10 cellular contexts compared by ENCODE assay signal in genomic region chr17:16085066-16085699, GRCh38.
DNase-seq lines count a peak whose midpoint lies in the region; ATAC-seq lines count a peak whose summit lies in the region.
"Had no signal": no experiment of that assay in that cellular context is flagged by ENCODE, and none has a peak within 500 bp of the region (broad histone marks: within the 10 kb centered on the region; RNA-seq: fewer than 3 reads in every experiment).

No MANE protein-coding gene starts in this region.

- H3K4me1 Mint-ChIP-seq in central memory CD8-positive, alpha-beta T cell: peaks cover 28% of the 10 kb centered on the region

- DNase-seq in AG08395 (ENCODE audit: low spot score): peak; percentile 33
- peak; percentile 78 for DNase-seq in HCEC 1CT
- no peak for DNase-seq in central memory CD8-positive, alpha-beta T cell (ENCODE audit: low spot score in 2 of 2)
- DNase-seq in stimulated activated CD4-positive, alpha-beta T cell treated with anti-CD3 and anti-CD28 coated beads, Interleukin-2, amount 100 ng/mL, for 48 hours: no peak
- no peak for DNase-seq in NCI-H146 treated with DMSO at 0.1 percent for 48 hours (lab: John Stamatoyannopoulos, UW; ENCODE audit: unreplicated experiment)
- no peak for DNase-seq in globus pallidus (ENCODE audit: low spot score)
- no peak for DNase-seq in aorta
- DNase-seq: activated naive CD4-positive, alpha-beta T cell had no signal

- H3K27ac ChIP-seq in muscle layer of colon (ENCODE audit: low read depth, low read length): peak overlapping the region; percentile 38
- peak overlapping the region in 1 of 2 donors; percentile 67 for H3K27ac ChIP-seq in aorta (ENCODE audit: low read depth in 1 of 2, low read length in 2 of 2)
- H3K27ac ChIP-seq: HL-60 had no signal

- H3K36me3 ChIP-seq in muscle layer of colon (ENCODE audit: insufficient read depth, low read length) (peaks cover 5% of the 10 kb centered on the region), aorta (ENCODE audit: control insufficient read depth in 1 of 2, insufficient read depth in 2 of 2, low read length in 1 of 2) (peaks cover 0 to 3% of the 10 kb centered on the region in 2 donors)

- peaks cover 18% of the 10 kb centered on the region for H3K4me1 ChIP-seq in muscle layer of colon (ENCODE audit: insufficient read depth, low read length)
- peaks cover 1 to 4% of the 10 kb centered on the region in 2 donors for H3K4me1 ChIP-seq in aorta (ENCODE audit: control insufficient read depth in 1 of 2, insufficient read depth in 2 of 2, low read length in 2 of 2)

- no peak overlapping the region for H3K4me3 Mint-ChIP-seq in central memory CD8-positive, alpha-beta T cell

- no peaks in the 10 kb centered on the region for H3K27me3 ChIP-seq in muscle layer of colon (ENCODE audit: control insufficient read depth in 1 of 2, insufficient read depth in 2 of 2, low read length in 2 of 2)
- H3K27me3 ChIP-seq in aorta (ENCODE audit: control insufficient read depth in 1 of 2, insufficient read depth in 2 of 2, low read length in 1 of 2): no peaks in the 10 kb centered on the region

- ATAC-seq in central memory CD8-positive, alpha-beta T cell (replicated peaks; ENCODE audit: extremely low read depth, poor library complexity, severe bottlenecking): no peak
- no peak for ATAC-seq in aorta (ENCODE audit: low FRiP score)

- 58 to 69% methylated on average over 1 of the region's 1 CpG for WGBS in aorta, 2 donors

- no peaks in the 10 kb centered on the region for H3K9me3 Mint-ChIP-seq in central memory CD8-positive, alpha-beta T cell

- peak overlapping the region; percentile 74 for H3K27ac Mint-ChIP-seq in central memory CD8-positive, alpha-beta T cell (ENCODE audit: low read depth)

- H3K9me3 ChIP-seq in muscle layer of colon (ENCODE audit: low read length) (no peaks in the 10 kb centered on the region), aorta (ENCODE audit: control insufficient read depth, low read length) (no peaks in the 10 kb centered on the region)

- H3K4me3 ChIP-seq in muscle layer of colon (ENCODE audit: low read depth in 1 of 2, low read length in 2 of 2) (no peak overlapping the region), aorta (ENCODE audit: low read length in 2 of 2) (no peak overlapping the region)

- no peaks in the 10 kb centered on the region for H3K27me3 Mint-ChIP-seq in central memory CD8-positive, alpha-beta T cell

- intact Hi-C loops in aorta (cut with DNase I): no loop called here

- peaks cover 34% of the 10 kb centered on the region for H3K36me3 Mint-ChIP-seq in central memory CD8-positive, alpha-beta T cell (ENCODE audit: insufficient read depth)

- no peak overlapping the region for H3K9ac ChIP-seq in muscle layer of colon (ENCODE audit: low read length)

Comparison
In these comparisons a context has a peak if more than half of its experiments do, and no peak if none do; other contexts are left out.
1. DNase-seq: peak in AG08395 (single experiment) and HCEC 1CT (single experiment); none in central memory CD8-positive, alpha-beta T cell (0 of 2), stimulated activated CD4-positive, alpha-beta T cell treated with anti-CD3 and anti-CD28 coated beads, Interleukin-2, amount 100 ng/mL, for 48 hours (0 of 2), NCI-H146 treated with DMSO at 0.1 percent for 48 hours (single experiment), globus pallidus (single experiment) and aorta (0 of 2).